In the genomic region with DNA sequence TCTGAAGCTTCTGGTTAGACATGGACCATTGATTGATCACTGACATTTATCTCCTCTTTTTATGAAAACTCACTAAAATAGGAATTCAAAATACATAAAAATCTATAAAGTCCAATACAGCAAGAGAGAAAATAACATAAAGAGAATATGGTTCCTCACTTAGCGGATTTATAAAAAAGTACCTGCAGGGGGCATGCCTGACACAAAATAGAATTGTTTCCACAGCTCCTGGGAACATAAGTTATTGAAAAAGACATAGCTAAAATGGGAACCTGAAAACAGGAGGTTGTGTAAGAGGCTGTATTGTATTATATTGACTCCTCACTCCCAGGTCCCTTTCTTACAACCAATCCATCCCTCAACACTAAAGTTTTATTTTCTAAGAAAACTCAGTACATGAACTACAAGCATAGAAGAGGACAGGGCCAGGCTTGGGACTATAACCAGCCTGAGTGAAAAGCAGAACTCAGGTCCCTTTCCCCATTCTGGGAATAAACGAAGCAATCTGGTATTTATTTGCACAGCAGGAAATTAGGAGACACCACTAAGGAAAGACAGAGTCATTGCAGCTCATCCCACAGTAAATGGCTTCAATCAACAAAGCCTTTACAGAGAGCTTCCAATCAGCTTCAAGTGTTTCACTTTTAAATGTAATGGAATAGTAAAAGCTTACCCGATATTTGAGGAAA, we compare ENCODE assay signal across 9 cellular contexts.
DNase-seq lines count a peak whose midpoint lies in the region; ATAC-seq, FAIRE-seq and TF ChIP-seq lines count a peak whose summit lies in the region.
"Had no signal": no experiment of that assay in that cellular context is flagged by ENCODE, and none has a peak within 500 bp of the region (broad histone marks: within the 10 kb centered on the region; RNA-seq: fewer than 3 reads in every experiment).

No MANE protein-coding gene starts in this region.

- no peak for TF ChIP-seq POLR2A in H1 (IDR thresholded peaks at IDR 0.05; ENCODE audit: control extremely low read depth in 1 of 2, low read depth in 2 of 2, low read length in 2 of 2)

- peak; percentile 28 to 37; a peak in 3 of 4 replicates for TF ChIP-seq RAD21 in H1 (IDR thresholded peaks at IDR 0.05 in 1 of 2, conservative IDR thresholded peaks at IDR 0.05 in 1 of 2; ENCODE audit: low read depth in 2 of 2, low read length in 2 of 2)

- H3K9ac ChIP-seq in H1 (replicated peaks in 1 of 4; ENCODE audit: extremely low read depth in 1 of 4, low read depth in 3 of 4, low read length in 3 of 4) = no peak overlapping the region

- no peak overlapping the region for H3K4ac ChIP-seq in H1 (replicated peaks; ENCODE audit: insufficient read length, low read depth, low read length)

- CTCF ChIA-PET in H1 (lab: Charles Lee; ENCODE audit: partially characterized antibody) = interaction anchor here (0.6 to 2.1 kb wide), 6 partner anchors 23 to 1782 kb away, joined by 3 to 7 read pairs (median 4); no protein-coding TSS in a partner anchor

- peaks cover 0 to 16% (median 6%) of the 10 kb centered on the region in 4 experiments; a peak in 4 of 7 replicates for H3K4me1 ChIP-seq in H1 (replicated peaks in 1 of 4; ENCODE audit: control insufficient read depth in 3 of 4, insufficient read depth in 4 of 4, low read length in 3 of 4)
- H3K4me1 ChIP-seq: SJSA1 had no signal

- H3K36me3 ChIP-seq in H1 (ENCODE audit: control insufficient read depth in 2 of 4, insufficient read depth in 4 of 4, low read length in 3 of 4) = no peaks in the 10 kb centered on the region
- H3K36me3 ChIP-seq: SJSA1 had no signal

- H4K8ac ChIP-seq in H1 (ENCODE audit: extremely low read depth, insufficient read depth, low read length) = no peak overlapping the region

- no peak overlapping the region for H2BK20ac ChIP-seq in H1 (ENCODE audit: low read length)

- POLR2A ChIA-PET in H1 (lab: Charles Lee; ENCODE audit: partially characterized antibody) = no interaction called here

- ATAC-seq in HG02642 (IDR thresholded peaks at IDR 0.05; ENCODE audit: poor library complexity, unreplicated experiment) = peak; percentile 56

- no peak overlapping the region for H2BK12ac ChIP-seq in H1 (ENCODE audit: low read depth, low read length)

- no peak overlapping the region for H3K27ac ChIP-seq in H1 (ENCODE audit: low read depth, low read length)
- H3K27ac ChIP-seq: SJSA1 had no signal

- H3K18ac ChIP-seq in H1 (ENCODE audit: extremely low read depth, low read length) = no peak overlapping the region

- H4K5ac ChIP-seq in H1 (ENCODE audit: insufficient read length, low read depth, low read length) = no peak overlapping the region

- H3K56ac ChIP-seq in H1 (replicated peaks; ENCODE audit: insufficient read length, low read depth, low read length) = no peak overlapping the region

- H4K20me1 ChIP-seq in H1 (replicated peaks in 1 of 2; ENCODE audit: control insufficient read depth in 1 of 2, insufficient read depth in 2 of 2, low read length in 2 of 2) = no peaks in the 10 kb centered on the region

- DNase-seq in NCI-H226 (peak; percentile 8), H1 (ENCODE audit: low read depth in 1 of 2, low spot score in 2 of 2) (no peak), NCI-H524 treated with DMSO at 0.1 percent for 48 hours (lab: John Stamatoyannopoulos, UW) (no peak), amniotic stem cell (lab: John Stamatoyannopoulos, UW) (no peak), NCI-H187 (lab: John Stamatoyannopoulos, UW) (no peak), T-helper 9 cell (no peak)

- no peaks in the 10 kb centered on the region for H3K9me3 ChIP-seq in H1 (ENCODE audit: insufficient read depth in 2 of 2, low read depth in 1 of 2, low read length in 1 of 2)
- H3K9me3 ChIP-seq: SJSA1 had no signal

- H4K91ac ChIP-seq in H1 (replicated peaks; ENCODE audit: insufficient read length, low read length) = no peak overlapping the region

- no peak overlapping the region for H2AK5ac ChIP-seq in H1 (ENCODE audit: low read depth, low read length)

- H2BK15ac ChIP-seq in H1 (ENCODE audit: low read length) = no peak overlapping the region

- no peaks in the 10 kb centered on the region for H3K79me1 ChIP-seq in H1 (ENCODE audit: low read depth, low read length)

- no peaks in the 10 kb centered on the region for H3K27me3 ChIP-seq in H1 (replicated peaks in 1 of 4; ENCODE audit: control insufficient read depth in 3 of 4, extremely low read depth in 1 of 4, insufficient read depth in 3 of 4, low read length in 3 of 4)

- no peak overlapping the region for H2BK120ac ChIP-seq in H1 (replicated peaks; ENCODE audit: low read depth, low read length)

- no peak overlapping the region for H2BK5ac ChIP-seq in H1 (ENCODE audit: low read depth, low read length)

- FAIRE-seq in H1 (lab: Jason Lieb, UNC) = no peak

- TF ChIP-seq EP300 in H1 (IDR thresholded peaks at IDR 0.05; ENCODE audit: borderline replicate concordance in 1 of 2, low read depth in 2 of 2, low read length in 2 of 2) = no peak

- TF ChIP-seq CTCF in GM12873 (IDR thresholded peaks at IDR 0.05; ENCODE audit: insufficient read depth, low read depth, low read length, missing control alignments) (peak; percentile 21), H1 (IDR thresholded peaks at IDR 0.05; ENCODE audit: control extremely low read depth in 1 of 3, insufficient read depth in 1 of 3, low read depth in 1 of 3, low read length in 3 of 3) (no peak)

- H3K23me2 ChIP-seq in H1 (ENCODE audit: low read depth, low read length) = no peaks in the 10 kb centered on the region

- WGBS in H1 (ENCODE audit: extremely low coverage in 1 of 2, insufficient coverage in 1 of 2, insufficient read length in 1 of 2, insufficient replicate concordance in 2 of 2, low coverage in 1 of 2, low lambda C conversion rate in 2 of 2, missing lambda C conversion rate in 1 of 2), 2 experiments = 25% methylated on average over 3 of the region's 3 CpGs; no CpG with 5 or more reads in 1 of the 2 experiments

- no peak overlapping the region for H3K4me3 ChIP-seq in H1 (ENCODE audit: extremely low read depth in 1 of 4, insufficient read depth in 2 of 4, low read depth in 3 of 4, low read length in 4 of 4)
- H3K4me3 ChIP-seq: SJSA1 had no signal

- H2AFZ ChIP-seq in H1 (ENCODE audit: low read length) = no peak overlapping the region

- no peak overlapping the region for H3K4me2 ChIP-seq in H1 (ENCODE audit: insufficient read depth in 1 of 2, low read depth in 2 of 2, low read length in 2 of 2)

- H3K23ac ChIP-seq in H1 (ENCODE audit: insufficient read length) = no peak overlapping the region

- no peak overlapping the region for H3K14ac ChIP-seq in H1 (ENCODE audit: insufficient read length)

- H3K79me2 ChIP-seq in H1 (ENCODE audit: control insufficient read depth in 1 of 2, insufficient read depth in 2 of 2, low read length in 2 of 2) = no peaks in the 10 kb centered on the region

TF ChIP-seq in H1, 55 proteins besides CTCF, POLR2A, EP300 and RAD21:
- TF ChIP-seq MAFK (IDR thresholded peaks at IDR 0.05; ENCODE audit: low read depth, low read length) (no peak), GABPA (IDR thresholded peaks at IDR 0.05; ENCODE audit: borderline replicate concordance, insufficient read depth, low read length) (no peak), CEBPB (IDR thresholded peaks at IDR 0.05; ENCODE audit: low read depth, low read length) (0 out of 2 replicates have a peak, but pooled peaks have one; percentile 0), SP1 (IDR thresholded peaks at IDR 0.05; ENCODE audit: low read depth, low read length) (no peak), SIX5 (IDR thresholded peaks at IDR 0.05; ENCODE audit: low read depth, low read length) (no peak), CBX8 (IDR thresholded peaks at IDR 0.05; ENCODE audit: borderline replicate concordance, low read depth, low read length) (no peak), RXRA (IDR thresholded peaks at IDR 0.05; ENCODE audit: insufficient read depth, low read depth, low read length) (no peak), GTF2F1 (IDR thresholded peaks at IDR 0.05; ENCODE audit: borderline replicate concordance, low read depth, low read length) (no peak), RFX5 (IDR thresholded peaks at IDR 0.05; ENCODE audit: borderline replicate concordance, low read depth, low read length) (no peak)
